1 cellular context compared by ENCODE assay signal in genomic region chr4:42149004-42149403, GRCh38.
TF ChIP-seq lines count a peak whose summit lies in the region.

No MANE protein-coding gene starts in this region.

TF ChIP-seq in H1, 55 proteins besides CTCF, POLR2A, EP300 and RAD21:
- TF ChIP-seq SIX5 (IDR thresholded peaks at IDR 0.05; ENCODE audit: low read depth, low read length) (no peak), MAFK (IDR thresholded peaks at IDR 0.05; ENCODE audit: low read depth, low read length) (no peak), RFX5 (IDR thresholded peaks at IDR 0.05; ENCODE audit: borderline replicate concordance, low read depth, low read length) (no peak), BCL11A (IDR thresholded peaks at IDR 0.05; ENCODE audit: low read depth in 2 of 2, low read length in 2 of 2) (no peak), TEAD4 (IDR thresholded peaks at IDR 0.05; ENCODE audit: low read depth, low read length) (no peak), SIN3A (conservative IDR thresholded peaks at IDR 0.05 in 1 of 2, IDR thresholded peaks at IDR 0.05 in 1 of 2; ENCODE audit: low read depth in 1 of 2, low read length in 2 of 2) (no peak), TCF12 (IDR thresholded peaks at IDR 0.05; ENCODE audit: low read depth, low read length) (no peak), ATF3 (IDR thresholded peaks at IDR 0.05; ENCODE audit: insufficient read depth, low read depth, low read length) (no peak), MAX (IDR thresholded peaks at IDR 0.05) (no peak), JUND (IDR thresholded peaks at IDR 0.05; ENCODE audit: low read length) (no peak), HDAC6 (IDR thresholded peaks at IDR 0.05; ENCODE audit: low read depth, low read length) (no peak), JUN (IDR thresholded peaks at IDR 0.05; ENCODE audit: low read depth, low read length) (no peak), SP4 (IDR thresholded peaks at IDR 0.05; ENCODE audit: low read length) (no peak), HDAC2 (IDR thresholded peaks at IDR 0.05; ENCODE audit: borderline replicate concordance in 1 of 2, low read depth in 2 of 2, low read length in 2 of 2) (no peak), ASH2L (IDR thresholded peaks at IDR 0.05; ENCODE audit: low read length) (no peak), CEBPB (IDR thresholded peaks at IDR 0.05; ENCODE audit: low read depth, low read length) (no peak), KDM4A (IDR thresholded peaks at IDR 0.05; ENCODE audit: low read depth, low read length, severe bottlenecking) (no peak), ZNF274 (IDR thresholded peaks at IDR 0.05; ENCODE audit: borderline replicate concordance, extremely low read depth, low read length) (no peak), USF2 (IDR thresholded peaks at IDR 0.05; ENCODE audit: low read length) (no peak)
TF ChIP-seq in H1: peak in this region for 0.
